16 cellular contexts compared by ENCODE assay signal in genomic region chr13:93561553-93561952, GRCh38.
DNase-seq lines count a peak whose midpoint lies in the region; ATAC-seq lines count a peak whose summit lies in the region.
"Had no signal": no experiment of that assay in that cellular context is flagged by ENCODE, and none has a peak within 500 bp of the region (broad histone marks: within the 10 kb centered on the region; RNA-seq: fewer than 3 reads in every experiment).

No MANE protein-coding gene starts in this region.

- DNase-seq in COR-L47 (lab: John Stamatoyannopoulos, UW), result peak; percentile 58
- DNase-seq in NCI-H146 treated with DMSO at 0.1 percent for 48 hours (lab: John Stamatoyannopoulos, UW; ENCODE audit: unreplicated experiment), result peak; percentile 96
- peak; percentile 77 for DNase-seq in NCI-H82 treated with DMSO at 0.1 percent for 48 hours (lab: John Stamatoyannopoulos, UW; ENCODE audit: unreplicated experiment)
- DNase-seq in iPS-NIHi7 (ENCODE audit: extremely low spot score), result peak; percentile 14
- no peak for DNase-seq in stimulated activated CD8-positive, alpha-beta memory T cell treated with anti-CD3 and anti-CD28 coated beads, Interleukin-4, amount 100 ng/mL, for 48 hours
- no peak for DNase-seq in central memory CD4-positive, alpha-beta T cell
- DNase-seq in HuH-7 (ENCODE audit: low spot score), result no peak
- DNase-seq: activated naive CD4-positive, alpha-beta T cell treated with Interleukin-2 at 50 U/mL for 16 hours; activated T-cell treated with anti-CD3 and anti-CD28 coated beads, Interleukin-2, amount 50 U/mL, for 48 hours; amniotic stem cell; BE2C; Caco-2; NCI-H187 had no signal

- no peak for ATAC-seq in HG03432 (IDR thresholded peaks at IDR 0.05; ENCODE audit: unreplicated experiment)
- ATAC-seq: A549; activated CD4-positive, CD25-positive, alpha-beta regulatory T cell treated with anti-CD3 and anti-CD28 coated beads, Interleukin-2, amount 50 U/mL, for 24 hours had no signal

Comparison
In these comparisons a context has a peak if more than half of its experiments do, and no peak if none do; other contexts are left out.
1. DNase-seq: peak in COR-L47 (single experiment), NCI-H146 treated with DMSO at 0.1 percent for 48 hours (single experiment), NCI-H82 treated with DMSO at 0.1 percent for 48 hours (single experiment) and iPS-NIHi7 (single experiment); none in stimulated activated CD8-positive, alpha-beta memory T cell treated with anti-CD3 and anti-CD28 coated beads, Interleukin-4, amount 100 ng/mL, for 48 hours (single experiment), central memory CD4-positive, alpha-beta T cell (single experiment) and HuH-7 (single experiment).